Comparison of ENCODE assay signal across 8 cellular contexts in genomic region chr5:132283423-132284043, GRCh38. TPM values are rescaled to one million over a fixed set of nuclear protein-coding genes. Genes with fewer than 3 reads are reported as not detected.
DNase-seq lines count a peak whose midpoint lies in the region; ATAC-seq, FAIRE-seq and TF ChIP-seq lines count a peak whose summit lies in the region.

No MANE protein-coding gene starts in this region.

- no peak for ATAC-seq in HG03095 (IDR thresholded peaks at IDR 0.05; ENCODE audit: unreplicated experiment)
- no peak for ATAC-seq in naive thymus-derived CD4-positive, alpha-beta T cell

- no peak for DNase-seq in AG09319 (ENCODE audit: extremely low read depth, low read depth)
- peak in 62 of 76 experiments; percentile 8 to 74 (median 42) for DNase-seq in HUDEP-2 (lab: John Stamatoyannopoulos, UW; ENCODE audit: unreplicated experiment in 76 of 76)
- peak; percentile 45 for DNase-seq in amniotic epithelial cell (ENCODE audit: low read depth)
- DNase-seq in islet precursor cell: peak; percentile 67
- DNase-seq in GM10266 (ENCODE audit: extremely low spot score): no peak
- no peak for DNase-seq in GM12892 (ENCODE audit: insufficient read length)
- DNase-seq in naive thymus-derived CD4-positive, alpha-beta T cell: no peak

- intact Hi-C loops in naive thymus-derived CD4-positive, alpha-beta T cell (cut with micrococcal nuclease): no loop called here

- peak; percentile 46 for TF ChIP-seq CTCF in AG09319 (IDR thresholded peaks at IDR 0.05; ENCODE audit: low read depth, low read length)
- no peak for TF ChIP-seq CTCF in GM10266 (IDR thresholded peaks at IDR 0.05; ENCODE audit: control insufficient read depth, insufficient read depth, low read depth, missing control alignments)

- H3K9me3 Mint-ChIP-seq in naive thymus-derived CD4-positive, alpha-beta T cell: peaks cover 0 to 2% (median 0%) of the 10 kb centered on the region in 11 donors

- no peaks in the 10 kb centered on the region for H3K27me3 ChIP-seq in naive thymus-derived CD4-positive, alpha-beta T cell (ENCODE audit: control insufficient read depth in 2 of 2, insufficient read depth in 2 of 2, low read length in 2 of 2)

- TF ChIP-seq POLR2A in GM12892 (IDR thresholded peaks at IDR 0.05; ENCODE audit: low read depth, low read length): no peak

- POLR2A ChIA-PET in naive thymus-derived CD4-positive, alpha-beta T cell (lab: Charles Lee): no interaction called here

- no peaks in the 10 kb centered on the region for H3K9me3 ChIP-seq in naive thymus-derived CD4-positive, alpha-beta T cell (ENCODE audit: control insufficient read depth in 2 of 3, low read length in 3 of 3)

- no peak for FAIRE-seq in GM12892 (lab: Jason Lieb, UNC)

- no peaks in the 10 kb centered on the region for H3K4me1 ChIP-seq in naive thymus-derived CD4-positive, alpha-beta T cell (ENCODE audit: control insufficient read depth in 2 of 2, insufficient read depth in 2 of 2, low read length in 2 of 2)

- no peak overlapping the region for H3K4me3 ChIP-seq in naive thymus-derived CD4-positive, alpha-beta T cell (ENCODE audit: low read length)

- no peak overlapping the region for H3K27ac ChIP-seq in naive thymus-derived CD4-positive, alpha-beta T cell (ENCODE audit: low read depth, low read length)

- peaks cover 0 to 1% (median 0%) of the 10 kb centered on the region in 5 donors for H3K36me3 Mint-ChIP-seq in naive thymus-derived CD4-positive, alpha-beta T cell

- peaks cover 0 to 10% (median 4%) of the 10 kb centered on the region in 5 donors for H3K27me3 Mint-ChIP-seq in naive thymus-derived CD4-positive, alpha-beta T cell

- H3K27ac Mint-ChIP-seq in naive thymus-derived CD4-positive, alpha-beta T cell: no peak overlapping the region

- CTCF ChIA-PET in naive thymus-derived CD4-positive, alpha-beta T cell (lab: Charles Lee): no interaction called here

- no peaks in the 10 kb centered on the region for H3K36me3 ChIP-seq in naive thymus-derived CD4-positive, alpha-beta T cell (ENCODE audit: control insufficient read depth in 2 of 3, insufficient read depth in 3 of 3, low read length in 3 of 3)

- no peaks in the 10 kb centered on the region for H3K4me1 Mint-ChIP-seq in naive thymus-derived CD4-positive, alpha-beta T cell

- no peak overlapping the region for H3K4me3 Mint-ChIP-seq in naive thymus-derived CD4-positive, alpha-beta T cell

RNA-seq across cellular contexts. Expression of gene SLC22A4, which starts 10.7 kb away (rescaled TPM):
- polyA plus RNA-seq in GM12892 (2012; ENCODE audit: missing spikeins): not detected
- total RNA-seq in naive thymus-derived CD4-positive, alpha-beta T cell: 1 to 10 TPM in 2 of 5 experiments, under 1 TPM in 1, not detected in 2; 0.29 to 7.5 (median 1.1) TPM
- not detected for polyA plus RNA-seq in naive thymus-derived CD4-positive, alpha-beta T cell

RNA-seq across cellular contexts. Expression of gene PDLIM4, which starts 26.0 kb away (rescaled TPM):
- 2.9 TPM for polyA plus RNA-seq in GM12892 (2012; ENCODE audit: missing spikeins)
- total RNA-seq in naive thymus-derived CD4-positive, alpha-beta T cell: under 1 TPM in 1 of 5 experiments, not detected in 4; 0.99 TPM
- not detected for polyA plus RNA-seq in naive thymus-derived CD4-positive, alpha-beta T cell

RNA-seq across cellular contexts. Expression of gene P4HA2, which starts 55.9 kb away (rescaled TPM):
- polyA plus RNA-seq in GM12892 (2012; ENCODE audit: missing spikeins): 18.9 TPM
- 10 to 100 TPM in 1 of 5 experiments, 1 to 10 TPM in 1, under 1 TPM in 2, not detected in 1; 0.30 to 23.9 (median 0.99) TPM for total RNA-seq in naive thymus-derived CD4-positive, alpha-beta T cell
- not detected for polyA plus RNA-seq in naive thymus-derived CD4-positive, alpha-beta T cell

Comparison
In these comparisons a context has a peak if more than half of its experiments do, and no peak if none do; other contexts are left out.
1. DNase-seq: peak in HUDEP-2 (62 of 76), amniotic epithelial cell (single experiment) and islet precursor cell (single experiment); none in AG09319 (single experiment), GM10266 (single experiment), GM12892 (single experiment) and naive thymus-derived CD4-positive, alpha-beta T cell (0 of 9).